1 cellular context compared by ENCODE assay signal in genomic region chr1:173355281-173356031, GRCh38.
TF ChIP-seq lines count a peak whose summit lies in the region.

No MANE protein-coding gene starts in this region.

TF ChIP-seq in K562, 482 proteins besides CTCF, POLR2A, EP300 and RAD21 (continued from another document and continues in another):
- TF ChIP-seq E2F1 (CRISPR knock-in tag; IDR thresholded peaks at IDR 0.05) = no peak
- no peak for TF ChIP-seq COPS2 (conservative IDR thresholded peaks at IDR 0.05)
- no peak for TF ChIP-seq ZFP30 (CRISPR knock-in tag; IDR thresholded peaks at IDR 0.05; ENCODE audit: borderline replicate concordance)
- peak; percentile 63; the same call in 1 of the 2 replicates for TF ChIP-seq NCOA6 (IDR thresholded peaks at IDR 0.05)
- 0 out of 4 replicates have a peak, but pooled peaks of 1 of the 2 experiments have one; percentile 62 for TF ChIP-seq ZMIZ1 (IDR thresholded peaks at IDR 0.05; ENCODE audit: low read depth in 2 of 2, low read length in 2 of 2)
- TF ChIP-seq ZBTB1 (CRISPR knock-in tag; IDR thresholded peaks at IDR 0.05; ENCODE audit: borderline replicate concordance, low read depth) = no peak
- TF ChIP-seq MTA3 (IDR thresholded peaks at IDR 0.05; ENCODE audit: borderline replicate concordance) = 0 out of 2 replicates have a peak, but pooled peaks have one; percentile 35
- TF ChIP-seq MECOM (CRISPR knock-in tag; IDR thresholded peaks at IDR 0.05) = peak; percentile 100
- no peak for TF ChIP-seq TARDBP (IDR thresholded peaks at IDR 0.05)
- peak; percentile 93 for TF ChIP-seq CBFA2T2 (conservative IDR thresholded peaks at IDR 0.05)
- 0 out of 4 replicates have a peak, but pooled peaks of 1 of the 2 experiments have one; percentile 34 for TF ChIP-seq MAZ (CRISPR knock-in tag; conservative IDR thresholded peaks at IDR 0.05 in 1 of 2, IDR thresholded peaks at IDR 0.05 in 1 of 2)
- no peak for TF ChIP-seq THAP12 (CRISPR knock-in tag; IDR thresholded peaks at IDR 0.05)
- no peak for TF ChIP-seq KDM5B (IDR thresholded peaks at IDR 0.05; ENCODE audit: insufficient replicate concordance, low read depth, low read length)
- no peak for TF ChIP-seq ATF6 (CRISPR knock-in tag; IDR thresholded peaks at IDR 0.05)
- TF ChIP-seq ESRRA (IDR thresholded peaks at IDR 0.05; ENCODE audit: borderline replicate concordance, low read depth) = no peak
- peak; percentile 75 for TF ChIP-seq CCNT2 (IDR thresholded peaks at IDR 0.05; ENCODE audit: borderline replicate concordance, extremely low read depth, insufficient read length, low read depth, low read length)
- TF ChIP-seq TAL1 (IDR thresholded peaks at IDR 0.05) = peak; percentile 90
- 0 out of 2 replicates have a peak, but pooled peaks have one; percentile 43 for TF ChIP-seq MYC (IDR thresholded peaks at IDR 0.05; ENCODE audit: low read depth, low read length)
- TF ChIP-seq MYC (CRISPR knock-in tag; IDR thresholded peaks at IDR 0.05; ENCODE audit: borderline replicate concordance, low read depth) = no peak
- TF ChIP-seq ZNF518B (CRISPR knock-in tag; IDR thresholded peaks at IDR 0.05) = no peak
- no peak for TF ChIP-seq XRCC5 (IDR thresholded peaks at IDR 0.05; ENCODE audit: low read depth, low read length)
- TF ChIP-seq RERE (CRISPR knock-in tag; IDR thresholded peaks at IDR 0.05; ENCODE audit: borderline replicate concordance) = no peak
- TF ChIP-seq NFE2L1 (tag; IDR thresholded peaks at IDR 0.05; ENCODE audit: borderline replicate concordance, low read depth) = no peak
- no peak for TF ChIP-seq ZBTB43 (CRISPR knock-in tag; IDR thresholded peaks at IDR 0.05)
- TF ChIP-seq ZNF696 (CRISPR knock-in tag; conservative IDR thresholded peaks at IDR 0.05) = no peak
- TF ChIP-seq CBFA2T3 (IDR thresholded peaks at IDR 0.05) = peak; percentile 97
- no peak for TF ChIP-seq ZNF436 (CRISPR knock-in tag; IDR thresholded peaks at IDR 0.05)
- peak; percentile 71 to 82; a peak in 2 of 4 replicates for TF ChIP-seq FOXK2 (conservative IDR thresholded peaks at IDR 0.05 in 1 of 2, IDR thresholded peaks at IDR 0.05 in 1 of 2; ENCODE audit: low read depth in 2 of 2)
- peak; percentile 90 for TF ChIP-seq CHAMP1 (IDR thresholded peaks at IDR 0.05)
- TF ChIP-seq ZNF316 (IDR thresholded peaks at IDR 0.05) = peak; percentile 100
- no peak for TF ChIP-seq ZNF140 (CRISPR knock-in tag; IDR thresholded peaks at IDR 0.05)
- peak; percentile 100 for TF ChIP-seq FOSL1 (tag; conservative IDR thresholded peaks at IDR 0.05)
- TF ChIP-seq STAG1 (CRISPR knock-in tag; IDR thresholded peaks at IDR 0.05; ENCODE audit: borderline replicate concordance) = no peak
- TF ChIP-seq ZNF778 (CRISPR knock-in tag; IDR thresholded peaks at IDR 0.05) = no peak
